In the genomic region with DNA sequence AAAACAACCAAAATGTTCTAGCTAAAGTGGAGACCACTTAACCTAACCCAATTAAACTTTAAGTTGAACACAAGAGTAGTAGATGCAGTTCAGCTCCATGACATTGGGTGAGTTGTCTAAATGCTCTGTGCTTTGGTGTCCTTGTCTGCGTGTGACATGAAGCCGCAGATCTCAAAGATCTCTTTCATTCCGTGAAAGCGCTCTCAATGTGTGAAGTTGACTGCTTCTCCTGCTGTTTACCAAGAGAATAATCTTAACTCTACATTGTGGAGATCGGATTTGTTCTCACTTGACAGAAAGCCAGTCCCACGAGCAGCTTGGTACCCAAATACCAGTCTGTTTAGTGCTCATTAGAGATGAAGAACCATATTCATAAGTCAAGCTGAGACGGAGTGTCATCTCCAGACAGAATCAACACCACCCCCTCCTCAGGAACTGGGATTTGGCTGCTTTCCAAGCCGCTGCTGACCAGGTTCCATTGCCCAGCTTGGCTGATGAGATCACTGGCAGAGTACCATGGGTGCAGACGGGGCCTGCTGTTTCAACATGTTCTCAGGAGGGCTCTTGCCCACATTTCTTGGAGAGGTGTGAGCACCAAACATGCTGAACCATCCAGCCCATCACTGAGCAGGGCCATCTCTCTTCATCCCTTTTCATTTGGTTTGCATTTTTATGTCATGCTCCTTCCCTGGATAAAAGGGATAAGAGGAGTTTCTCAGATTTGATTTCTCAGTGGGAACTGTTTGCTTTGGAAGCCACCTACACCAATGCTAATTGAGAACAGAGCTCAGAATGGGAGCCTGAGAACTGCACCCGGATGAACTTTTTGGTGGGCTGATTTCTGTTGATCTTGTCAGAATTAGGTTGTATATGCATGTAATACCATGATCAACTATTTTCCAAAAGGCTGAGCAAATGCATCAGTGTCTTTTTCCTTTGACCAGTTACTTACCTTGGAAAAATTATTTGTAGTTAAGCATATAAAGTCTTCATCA, we compare ENCODE assay signal across 8 cellular contexts.
DNase-seq lines count a peak whose midpoint lies in the region; ATAC-seq and TF ChIP-seq lines count a peak whose summit lies in the region.

No MANE protein-coding gene starts in this region.

- H3K36me3 ChIP-seq in RWPE2 (ENCODE audit: low read depth), result peaks cover 23% of the 10 kb centered on the region

- intact Hi-C loops in posterior cingulate gyrus (cut with DNase I), result loop anchor here (5.0 kb wide), 2 partner anchors 52 to 198 kb away; no protein-coding TSS in a partner anchor

- H3K9me3 ChIP-seq in RWPE2 (ENCODE audit: severe bottlenecking), result peaks cover 5% of the 10 kb centered on the region

- H3K4me3 ChIP-seq in RWPE2 (ENCODE audit: severe bottlenecking) (peak overlapping the region; percentile 37), fibroblast of pulmonary artery (replicated peaks; ENCODE audit: low read depth, low read length) (peak overlapping the region; percentile 71)

- no peak for TF ChIP-seq CTCF in RWPE2 (IDR thresholded peaks at IDR 0.05; ENCODE audit: poor library complexity, severe bottlenecking)
- no peak for TF ChIP-seq CTCF in fibroblast of pulmonary artery (IDR thresholded peaks at IDR 0.05; ENCODE audit: low read length, missing control alignments)

- H3K27me3 ChIP-seq in RWPE2 (ENCODE audit: insufficient read depth, poor library complexity, severe bottlenecking), result no peaks in the 10 kb centered on the region

- H3K4me1 ChIP-seq in RWPE2 (ENCODE audit: insufficient read depth, poor library complexity, severe bottlenecking), result peaks cover 46% of the 10 kb centered on the region

- ATAC-seq in RWPE2 (ENCODE audit: low read depth) (peak; percentile 57), GM18519 (IDR thresholded peaks at IDR 0.05; ENCODE audit: low FRiP score, unreplicated experiment) (no peak), HG03045 (IDR thresholded peaks at IDR 0.05; ENCODE audit: unreplicated experiment) (no peak)

- peak overlapping the region; percentile 85 for H3K27ac ChIP-seq in RWPE2 (ENCODE audit: poor library complexity, severe bottlenecking)

- DNase-seq in EH (ENCODE audit: low read depth) (peak; percentile 74), RWPE2 (ENCODE audit: low spot score) (peak; percentile 88), fibroblast of pulmonary artery (ENCODE audit: low read depth) (peak; percentile 69), posterior cingulate gyrus (peak in 8 of 10 donors; percentile 18 to 91 (median 49)), SW480 (ENCODE audit: low spot score) (no peak), NCI-H2171 treated with DMSO at 0.1 percent for 48 hours (lab: John Stamatoyannopoulos, UW) (no peak)

Comparison
In these comparisons a context has a peak if more than half of its experiments do, and no peak if none do; other contexts are left out.
1. DNase-seq: peak in EH (single experiment), RWPE2 (single experiment), fibroblast of pulmonary artery (single experiment) and posterior cingulate gyrus (8 of 10); none in SW480 (single experiment) and NCI-H2171 treated with DMSO at 0.1 percent for 48 hours (single experiment).